8 cellular contexts compared by ENCODE assay signal in the genomic region with DNA sequence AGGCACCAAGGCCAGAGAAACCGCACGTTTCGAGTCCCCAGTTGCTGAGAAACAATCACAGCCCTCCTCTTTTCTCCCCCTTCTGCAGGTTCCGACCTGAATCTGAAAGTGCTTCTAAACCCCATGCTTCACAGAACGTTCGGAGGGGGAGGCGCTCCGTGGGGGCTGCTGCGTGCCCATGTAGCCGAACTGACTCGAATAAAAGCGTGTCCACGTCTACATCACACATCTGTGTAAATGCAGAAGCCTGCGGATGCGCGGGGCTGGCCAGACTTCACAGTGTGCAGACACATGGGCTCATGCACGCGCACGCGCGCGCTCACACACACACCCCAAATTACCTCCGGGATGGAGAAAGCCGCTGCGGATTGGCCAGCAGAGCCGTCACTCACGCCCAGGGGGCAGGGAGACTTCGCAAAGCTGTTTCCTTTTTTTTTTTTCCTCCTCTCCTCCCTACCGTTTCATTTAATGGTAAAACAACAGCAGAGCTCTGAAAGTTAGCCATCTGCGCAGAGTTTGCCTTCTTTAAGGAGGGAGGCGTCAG. TPM values are rescaled to one million over a fixed set of nuclear protein-coding genes. Genes with fewer than 3 reads are reported as not detected.
DNase-seq lines count a peak whose midpoint lies in the region; ATAC-seq and TF ChIP-seq lines count a peak whose summit lies in the region.

No MANE protein-coding gene starts in this region.

- peaks cover 20% of the 10 kb centered on the region for H3K4me1 ChIP-seq in effector memory CD4-positive, alpha-beta T cell (ENCODE audit: control insufficient read depth, insufficient read depth, low read length, poor library complexity, severe bottlenecking)
- peaks cover 2 to 4% of the 10 kb centered on the region in 2 donors for H3K4me1 ChIP-seq in lung (ENCODE audit: control insufficient read depth in 2 of 2, insufficient read depth in 2 of 2, low read length in 2 of 2)

- DNase-seq in COLO668 (lab: John Stamatoyannopoulos, UW; ENCODE audit: unreplicated experiment) (peak; percentile 100), HPDE6-E6E7 (ENCODE audit: extremely low spot score) (peak; percentile 98), NK-92 (lab: John Stamatoyannopoulos, UW; ENCODE audit: unreplicated experiment) (peak; percentile 84), lung (ENCODE audit: low spot score) (peak; percentile 100)
- DNase-seq in activated CD8-positive, alpha-beta memory T cell treated with anti-CD3 and anti-CD28 coated beads for 4 hours (ENCODE audit: low read depth in 2 of 2): peak; percentile 93 to 97
- peak; percentile 73 to 79 (median 77) for DNase-seq in effector memory CD4-positive, alpha-beta T cell
- DNase-seq in stimulated activated CD4-positive, alpha-beta T cell treated with anti-CD3 and anti-CD28 coated beads, TNF-alpha, amount 100 ng/mL, for 1 hour (ENCODE audit: low read depth in 3 of 3, low spot score in 1 of 3): peak; percentile 92 to 99 (median 96)

- peak overlapping the region; percentile 37 for H3K27ac ChIP-seq in effector memory CD4-positive, alpha-beta T cell (ENCODE audit: insufficient read depth, low read length, poor library complexity, severe bottlenecking)
- peak overlapping the region; percentile 65 to 86 for H3K27ac ChIP-seq in lung (ENCODE audit: low read depth in 1 of 2, low read length in 1 of 2)

- H3K27me3 ChIP-seq in effector memory CD4-positive, alpha-beta T cell (replicated peaks; ENCODE audit: control insufficient read depth, insufficient read depth, low read length, poor library complexity, severe bottlenecking): peaks cover 15% of the 10 kb centered on the region
- no peaks in the 10 kb centered on the region for H3K27me3 ChIP-seq in lung (ENCODE audit: control insufficient read depth, insufficient read depth)

- H3K36me3 ChIP-seq in effector memory CD4-positive, alpha-beta T cell (ENCODE audit: control insufficient read depth, insufficient read depth, low read length): no peaks in the 10 kb centered on the region
- no peaks in the 10 kb centered on the region for H3K36me3 ChIP-seq in lung (ENCODE audit: control insufficient read depth in 2 of 2, insufficient read depth in 2 of 2, low read length in 2 of 2)

- no peaks in the 10 kb centered on the region for H3K9me3 ChIP-seq in effector memory CD4-positive, alpha-beta T cell (ENCODE audit: control insufficient read depth, low read length)
- no peaks in the 10 kb centered on the region for H3K9me3 ChIP-seq in lung (ENCODE audit: control insufficient read depth in 2 of 2, insufficient read depth in 1 of 2, low read length in 1 of 2)

- ATAC-seq in GM19468 (IDR thresholded peaks at IDR 0.05; ENCODE audit: extremely low read depth, unreplicated experiment) (peak; percentile 67), lung (ENCODE audit: insufficient read depth, low FRiP score) (peak; percentile 90)

- H3K4me3 ChIP-seq in effector memory CD4-positive, alpha-beta T cell (ENCODE audit: insufficient read depth, low read depth, low read length, poor library complexity, severe bottlenecking): peak overlapping the region; percentile 78
- H3K4me3 ChIP-seq in lung: peak overlapping the region; percentile 49

- WGBS in lung, 2 donors: 0% methylated on average over 31 of the region's 31 CpGs

- no peak for TF ChIP-seq CTCF in lung (IDR thresholded peaks at IDR 0.05; ENCODE audit: control extremely low read depth, extremely low read depth)

RNA-seq across cellular contexts. Expression of a gene that starts 2.3 kb away (rescaled TPM):
- 10 to 100 TPM; 44.3 to 45.4 TPM for total RNA-seq in lung
- polyA plus RNA-seq in lung: 1 to 10 TPM; 7.7 to 8.4 TPM

Comparison
In these comparisons a context has a peak if more than half of its experiments do, and no peak if none do; other contexts are left out.
1. Peak in every context shown above with its lines: DNase-seq, ATAC-seq, H3K4me3 ChIP-seq and H3K27ac ChIP-seq.